In the genomic region with DNA sequence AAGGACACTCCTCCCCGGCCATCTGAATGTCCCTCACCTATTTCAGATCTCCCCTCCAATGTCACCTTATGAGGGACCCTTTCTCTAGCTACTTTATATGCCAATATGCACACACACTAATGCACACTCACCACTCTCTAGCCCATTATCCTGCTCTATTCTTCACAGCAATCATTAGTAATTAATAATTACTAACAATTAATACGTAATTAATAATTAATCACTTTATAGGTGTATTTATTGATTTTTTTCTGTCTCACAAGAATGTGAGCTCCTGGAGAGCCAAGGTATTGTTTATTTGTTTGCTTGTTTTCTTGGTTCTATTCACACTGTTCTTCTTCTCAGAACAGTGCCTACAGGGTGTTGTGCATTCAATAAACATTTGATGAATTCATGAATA, we compare ENCODE assay signal across 19 cellular contexts.
DNase-seq lines count a peak whose midpoint lies in the region; ATAC-seq and TF ChIP-seq lines count a peak whose summit lies in the region.
"Had no signal": no experiment of that assay in that cellular context is flagged by ENCODE, and none has a peak within 500 bp of the region (broad histone marks: within the 10 kb centered on the region; RNA-seq: fewer than 3 reads in every experiment).

No MANE protein-coding gene starts in this region.

- peaks cover 2% of the 10 kb centered on the region; the same call in 1 of the 2 replicates for H3K9me3 ChIP-seq in IMR-90 (ENCODE audit: control insufficient read depth, insufficient read depth, low read length)
- H3K9me3 ChIP-seq in endodermal cell (ENCODE audit: control insufficient read depth, low read length): peaks cover 15% of the 10 kb centered on the region
- H3K9me3 ChIP-seq in smooth muscle cell (replicated peaks; ENCODE audit: low read depth): no peaks in the 10 kb centered on the region
- H3K9me3 ChIP-seq: BLaER1 treated with 17β-estradiol and CSF1 and Interleukin-3, amounts not matched to agents 10 nM and 100 nM; Caco-2 had no signal

- H2AK5ac ChIP-seq in IMR-90 (ENCODE audit: low read depth, low read length): no peak overlapping the region

- peak overlapping the region; percentile 24; the same call in 1 of the 2 replicates for H3K4ac ChIP-seq in IMR-90 (ENCODE audit: low read depth, low read length)

- H4K20me1 ChIP-seq in IMR-90 (ENCODE audit: insufficient read depth, low read length): no peaks in the 10 kb centered on the region
- no peaks in the 10 kb centered on the region for H4K20me1 ChIP-seq in smooth muscle cell (ENCODE audit: low read depth)
- H4K20me1 ChIP-seq: BLaER1 treated with 17β-estradiol and CSF1 and Interleukin-3, amounts not matched to agents 10 nM and 100 nM had no signal

- POLR2A ChIA-PET in IMR-90 (lab: Charles Lee; ENCODE audit: unreplicated experiment): no interaction called here

- H3K9me3 Mint-ChIP-seq in endodermal cell: peaks cover 9% of the 10 kb centered on the region
- H3K9me3 Mint-ChIP-seq: CD4-positive, alpha-beta T cell; CD8-positive, alpha-beta T cell had no signal

- no peak for DNase-seq in IMR-90
- no peak for DNase-seq in endodermal cell
- no peak for DNase-seq in smooth muscle cell (lab: John Stamatoyannopoulos, UW; ENCODE audit: unreplicated experiment)
- DNase-seq in GM10266 (ENCODE audit: extremely low spot score): no peak
- DNase-seq: 8988T; ACHN; AML-193; Caco-2; Calu3; CD4-positive, alpha-beta T cell; CD8-positive, alpha-beta T cell; DMS79 treated with DMSO at 0.1 percent for 48 hours; GF-D8 had no signal

- H3K27me3 ChIP-seq in IMR-90 (ENCODE audit: control insufficient read depth, insufficient read depth, low read length): no peaks in the 10 kb centered on the region
- no peaks in the 10 kb centered on the region for H3K27me3 ChIP-seq in endodermal cell (ENCODE audit: control insufficient read depth, insufficient read depth, low read length, poor library complexity, severe bottlenecking)
- no peaks in the 10 kb centered on the region for H3K27me3 ChIP-seq in smooth muscle cell (ENCODE audit: low read depth)
- H3K27me3 ChIP-seq: BLaER1 treated with 17β-estradiol and CSF1 and Interleukin-3, amounts not matched to agents 10 nM and 100 nM had no signal

- H3K4me3 ChIP-seq in IMR-90 (ENCODE audit: insufficient read depth, low read depth, low read length): no peak overlapping the region
- H3K4me3 ChIP-seq in endodermal cell (ENCODE audit: low read length): no peak overlapping the region
- H3K4me3 ChIP-seq in smooth muscle cell: no peak overlapping the region
- H3K4me3 ChIP-seq: BLaER1 treated with 17β-estradiol and CSF1 and Interleukin-3, amounts not matched to agents 10 nM and 100 nM; GM12878 had no signal

- H3K4me2 ChIP-seq in IMR-90 (ENCODE audit: low read depth, low read length): no peak overlapping the region
- peak overlapping the region; percentile 3 for H3K4me2 ChIP-seq in smooth muscle cell
- H3K4me2 ChIP-seq: BLaER1 treated with 17β-estradiol and CSF1 and Interleukin-3, amounts not matched to agents 10 nM and 100 nM had no signal

- no CpG with 5 or more reads among the region's 2 CpGs for WGBS in IMR-90 (ENCODE audit: extremely low coverage in 2 of 2, insufficient read length in 1 of 2), 2 experiments
- 81% methylated on average over 1 of the region's 2 CpGs; no CpG with 5 or more reads in 1 of the 2 experiments for WGBS in endodermal cell (ENCODE audit: insufficient coverage in 1 of 2, insufficient read length in 1 of 2), 2 experiments
- WGBS in smooth muscle cell (ENCODE audit: low lambda C conversion rate): 92% methylated on average over 2 of the region's 2 CpGs

- H3F3A ChIP-seq in smooth muscle cell (ENCODE audit: low read depth): no peaks in the 10 kb centered on the region

- no peak for ATAC-seq in IMR-90 (ENCODE audit: low read depth)
- ATAC-seq in GM21717 (IDR thresholded peaks at IDR 0.05; ENCODE audit: unreplicated experiment): no peak
- ATAC-seq in HG02798 (IDR thresholded peaks at IDR 0.05; ENCODE audit: poor library complexity, unreplicated experiment): no peak
- ATAC-seq: CD8-positive, alpha-beta T cell; GM12878 had no signal

- H3K79me1 ChIP-seq in IMR-90 (ENCODE audit: low read depth in 1 of 2, low read length in 2 of 2): no peaks in the 10 kb centered on the region

- no peak overlapping the region for H3K27ac ChIP-seq in IMR-90 (ENCODE audit: insufficient read depth, low read length)
- H3K27ac ChIP-seq in endodermal cell (ENCODE audit: low read depth, low read length): no peak overlapping the region
- H3K27ac ChIP-seq in smooth muscle cell (ENCODE audit: low read depth): no peak overlapping the region
- H3K27ac ChIP-seq: BLaER1 treated with 17β-estradiol and CSF1 and Interleukin-3, amounts not matched to agents 10 nM and 100 nM; C4-2B had no signal

- peaks cover 38% of the 10 kb centered on the region for H3K4me1 Mint-ChIP-seq in endodermal cell
- H3K4me1 Mint-ChIP-seq: B cell had no signal

- H3K23ac ChIP-seq in IMR-90 (ENCODE audit: low read depth, low read length): no peak overlapping the region

- no peak overlapping the region for H3K14ac ChIP-seq in IMR-90 (replicated peaks; ENCODE audit: low read depth, low read length)

- no peak for TF ChIP-seq CTCF in IMR-90 (conservative IDR thresholded peaks at IDR 0.05; ENCODE audit: low read depth, low read length)
- no peak for TF ChIP-seq CTCF in endodermal cell (conservative IDR thresholded peaks at IDR 0.05)
- no peak for TF ChIP-seq CTCF in smooth muscle cell (IDR thresholded peaks at IDR 0.05; ENCODE audit: borderline replicate concordance, insufficient read depth, poor library complexity, severe bottlenecking)
- TF ChIP-seq CTCF in GM10266 (IDR thresholded peaks at IDR 0.05; ENCODE audit: control insufficient read depth, insufficient read depth, low read depth, missing control alignments): no peak

- H3K36me3 Mint-ChIP-seq in endodermal cell (ENCODE audit: low read depth): peaks cover 6% of the 10 kb centered on the region
- H3K36me3 Mint-ChIP-seq: CD8-positive, alpha-beta T cell had no signal

- H4K8ac ChIP-seq in IMR-90 (ENCODE audit: low read depth in 2 of 2, low read length in 2 of 2): no peak overlapping the region

- no peak for TF ChIP-seq RAD21 in IMR-90 (IDR thresholded peaks at IDR 0.05; ENCODE audit: low read length)

- no peak overlapping the region for H2BK120ac ChIP-seq in IMR-90 (ENCODE audit: low read depth, low read length)

- no peaks in the 10 kb centered on the region for H3K79me2 ChIP-seq in smooth muscle cell (ENCODE audit: low read depth)

- in situ Hi-C loops in IMR-90 (cut with MboI; ENCODE audit: low sequenced_read_pairs): no loop called here

- TF ChIP-seq POLR2A in IMR-90 (IDR thresholded peaks at IDR 0.05; ENCODE audit: low read depth, low read length): no peak

- H3K9ac ChIP-seq in IMR-90 (ENCODE audit: low read depth, low read length) (no peak overlapping the region), endodermal cell (ENCODE audit: extremely low read depth, low read length, poor library complexity, severe bottlenecking) (no peak overlapping the region), smooth muscle cell (ENCODE audit: low read depth) (no peak overlapping the region)
- H3K9ac ChIP-seq: BLaER1 treated with 17β-estradiol and CSF1 and Interleukin-3, amounts not matched to agents 10 nM and 100 nM had no signal

- no peak overlapping the region for H2AK9ac ChIP-seq in IMR-90 (replicated peaks; ENCODE audit: low read depth, low read length, poor library complexity)

- H2BK15ac ChIP-seq in IMR-90 (ENCODE audit: low read depth, low read length): no peak overlapping the region

- no peak overlapping the region for H2BK20ac ChIP-seq in IMR-90 (ENCODE audit: low read depth, low read length)

- no peaks in the 10 kb centered on the region for H3K9me1 ChIP-seq in IMR-90 (ENCODE audit: insufficient read depth, low read length)

- H2AFZ ChIP-seq in IMR-90 (replicated peaks; ENCODE audit: low read length, poor library complexity) (no peak overlapping the region), smooth muscle cell (ENCODE audit: low read depth) (no peak overlapping the region)

- no peak overlapping the region for H2BK5ac ChIP-seq in IMR-90 (ENCODE audit: low read depth, low read length, poor library complexity, severe bottlenecking)

- H4K91ac ChIP-seq in IMR-90 (ENCODE audit: insufficient read depth, low read depth, low read length): no peak overlapping the region

- peaks cover 2% of the 10 kb centered on the region for H3K27me3 Mint-ChIP-seq in endodermal cell (ENCODE audit: insufficient read depth)
- H3K27me3 Mint-ChIP-seq: CD4-positive, alpha-beta T cell had no signal

- H3K27ac Mint-ChIP-seq in endodermal cell: peak overlapping the region; percentile 58
- H3K27ac Mint-ChIP-seq: B cell; CD4-positive, alpha-beta T cell; CD8-positive, alpha-beta T cell had no signal

- H4K5ac ChIP-seq in IMR-90 (ENCODE audit: low read depth, low read length): no peak overlapping the region

- no peak overlapping the region for H3K56ac ChIP-seq in IMR-90 (ENCODE audit: extremely low read depth, insufficient read depth, low read length)

- H3K4me1 ChIP-seq in IMR-90 (ENCODE audit: control insufficient read depth, insufficient read depth, low read length) (peaks cover 4% of the 10 kb centered on the region), endodermal cell (ENCODE audit: control insufficient read depth, insufficient read depth, low read length) (peaks cover 7% of the 10 kb centered on the region), smooth muscle cell (ENCODE audit: low read depth) (peaks cover 8% of the 10 kb centered on the region)
- H3K4me1 ChIP-seq: BLaER1 treated with 17β-estradiol and CSF1 and Interleukin-3, amounts not matched to agents 10 nM and 100 nM; Caco-2 had no signal

- no peak overlapping the region for H3K18ac ChIP-seq in IMR-90 (ENCODE audit: low read depth, low read length)

- dilution Hi-C loops in IMR-90 (cut with HindIII; ENCODE audit: low sequenced_read_pairs, unreplicated experiment): no loop called here

- H3K36me3 ChIP-seq in IMR-90 (ENCODE audit: control insufficient read depth, insufficient read depth, low read length) (no peaks in the 10 kb centered on the region), endodermal cell (ENCODE audit: control insufficient read depth, insufficient read depth, low read length) (no peaks in the 10 kb centered on the region), smooth muscle cell (ENCODE audit: low read depth) (no peaks in the 10 kb centered on the region)
- H3K36me3 ChIP-seq: BLaER1 treated with 17β-estradiol and CSF1 and Interleukin-3, amounts not matched to agents 10 nM and 100 nM had no signal

- no peak overlapping the region for H3K4me3 Mint-ChIP-seq in endodermal cell
- H3K4me3 Mint-ChIP-seq: B cell; CD4-positive, alpha-beta T cell; CD8-positive, alpha-beta T cell had no signal

- intact Hi-C loops in IMR-90 (cut with micrococcal nuclease): no loop called here

- no TSS peak for BruUV-seq in IMR-90 (replicated peaks; lab: Mats Ljungman, UMichigan)

- CTCF ChIA-PET in IMR-90 (lab: Yijun Ruan, JAX): interaction anchor here (0.6 to 1.4 kb wide), 4 partner anchors 9 to 508 kb away, joined by 3 to 6 read pairs (median 4); no protein-coding TSS in a partner anchor

TF ChIP-seq in IMR-90, 13 proteins besides CTCF, POLR2A, EP300 and RAD21 (continues in another document):
- TF ChIP-seq CHD1 (IDR thresholded peaks at IDR 0.05; ENCODE audit: low read depth, low read length) (no peak), MXI1 (IDR thresholded peaks at IDR 0.05; ENCODE audit: borderline replicate concordance, low read depth, low read length) (no peak), RCOR1 (IDR thresholded peaks at IDR 0.05; ENCODE audit: insufficient replicate concordance, low read length) (no peak), CEBPB (IDR thresholded peaks at IDR 0.05; ENCODE audit: low read depth, low read length) (no peak)
